ENCODE assay signal across 8 cellular contexts in genomic region chr1:184036517-184036949, GRCh38. TPM values are rescaled to one million over a fixed set of nuclear protein-coding genes. Genes with fewer than 3 reads are reported as not detected.
A peak's percentile ranks its signal among the peaks of the same experiment; 100 is the strongest.
DNase-seq lines count a peak whose midpoint lies in the region; ATAC-seq, FAIRE-seq and TF ChIP-seq lines count a peak whose summit lies in the region.

No MANE protein-coding gene starts in this region.

- in situ Hi-C loops in astrocyte of the cerebellum (cut with HindIII; ENCODE audit: low sequenced_read_pairs) (no loop called here), gastrocnemius medialis (cut with MboI; ENCODE audit: low sequenced_read_pairs in 4 of 4) (loop anchor here in 1 of 4 donors (25.0 kb wide), 1 partner anchor 374 kb away; the partner anchor contains the start of gene APOBEC4)

- ATAC-seq in GM21529 (IDR thresholded peaks at IDR 0.05; ENCODE audit: unreplicated experiment) (peak; percentile 12), gastrocnemius medialis (peak; percentile 64)

- intact Hi-C loops in gastrocnemius medialis (cut with DNase I; ENCODE audit: low total_unique reads): no loop called here

- no peaks in the 10 kb centered on the region for H3K27me3 ChIP-seq in gastrocnemius medialis

- peak; percentile 33 to 39 for TF ChIP-seq POLR2A in gastrocnemius medialis (IDR thresholded peaks at IDR 0.05)

- H3K4me3 ChIP-seq in astrocyte of the cerebellum (ENCODE audit: low read depth, low read length): peak overlapping the region; percentile 52
- H3K4me3 ChIP-seq in iPS-11a (ENCODE audit: low read depth, low read length): peak overlapping the region; percentile 45
- peak overlapping the region; percentile 59 to 77 (median 68) for H3K4me3 ChIP-seq in gastrocnemius medialis

- H3K4me1 ChIP-seq in gastrocnemius medialis: peaks cover 3 to 11% of the 10 kb centered on the region in 2 donors

- H3K9me3 ChIP-seq in gastrocnemius medialis: no peaks in the 10 kb centered on the region

- TF ChIP-seq CTCF in astrocyte of the cerebellum (IDR thresholded peaks at IDR 0.05; ENCODE audit: low read depth, low read length, missing control alignments) (no peak), gastrocnemius medialis (IDR thresholded peaks at IDR 0.05 in 4 of 5, conservative IDR thresholded peaks at IDR 0.05 in 1 of 5) (no peak)

- peak; percentile 25 for DNase-seq in COR-L47 (lab: John Stamatoyannopoulos, UW)
- peak; percentile 73 for DNase-seq in NCI-H446 treated with DMSO at 0.1 percent for 48 hours (lab: John Stamatoyannopoulos, UW)
- no peak for DNase-seq in astrocyte of the cerebellum (ENCODE audit: low read depth)
- DNase-seq in gastrocnemius medialis: peak; percentile 16 to 23
- no peak for DNase-seq in GM19239 (ENCODE audit: insufficient read length, low spot score)
- DNase-seq in NK-92 treated with Interleukin-12 subunit alpha and Interleukin-12 subunit beta, amount 100 ng/mL, for 24 hours (lab: John Stamatoyannopoulos, UW): no peak

- peak overlapping the region; percentile 67 to 80 (median 72) for H3K27ac ChIP-seq in gastrocnemius medialis

- FAIRE-seq in GM19239 (lab: Jason Lieb, UNC): no peak

- no peaks in the 10 kb centered on the region for H3K36me3 ChIP-seq in gastrocnemius medialis

RNA-seq across cellular contexts. Expression of gene COLGALT2, which starts 1.0 kb away (rescaled TPM):
- 1 to 10 TPM; 2.0 to 3.6 (median 3.2) TPM for total RNA-seq in gastrocnemius medialis

RNA-seq across cellular contexts. Expression of gene TSEN15, which starts 15.0 kb away (rescaled TPM):
- total RNA-seq in gastrocnemius medialis: 10 to 100 TPM; 22.8 to 69.6 (median 38.6) TPM

Comparison
In these comparisons a context has a peak if more than half of its experiments do, and no peak if none do; other contexts are left out.
1. DNase-seq: peak in COR-L47 (single experiment), NCI-H446 treated with DMSO at 0.1 percent for 48 hours (single experiment) and gastrocnemius medialis (2 of 2); none in astrocyte of the cerebellum (single experiment), GM19239 (single experiment) and NK-92 treated with Interleukin-12 subunit alpha and Interleukin-12 subunit beta, amount 100 ng/mL, for 24 hours (single experiment).
2. Peak in every context shown above with its lines, with median percentiles within 50 percentile points of each other: H3K4me3 ChIP-seq.